27 cellular contexts compared by ENCODE assay signal in genomic region chr1:55010887-55011217, GRCh38. TPM values are rescaled to one million over a fixed set of nuclear protein-coding genes. Genes with fewer than 3 reads are reported as not detected.
DNase-seq lines count a peak whose midpoint lies in the region; ATAC-seq and TF ChIP-seq lines count a peak whose summit lies in the region.
"Had no signal": no experiment of that assay in that cellular context is flagged by ENCODE, and none has a peak within 500 bp of the region (broad histone marks: within the 10 kb centered on the region; RNA-seq: fewer than 3 reads in every experiment).

No MANE protein-coding gene starts in this region.

- no peak overlapping the region for H3K9ac ChIP-seq in neural progenitor cell

- H3K9me3 ChIP-seq in RWPE2 (ENCODE audit: severe bottlenecking) (no peaks in the 10 kb centered on the region), neural progenitor cell (ENCODE audit: low read depth) (no peaks in the 10 kb centered on the region)
- H3K9me3 ChIP-seq: Caco-2, testis had no signal

- H4K20me1 ChIP-seq in neural progenitor cell (ENCODE audit: low read depth), result no peaks in the 10 kb centered on the region

- DNase-seq in H7 (peak; percentile 81), RWPE2 (ENCODE audit: low spot score) (peak; percentile 26), epithelial cell of proximal tubule (ENCODE audit: low read depth) (no peak), neural progenitor cell (ENCODE audit: low spot score) (no peak), NCI-H1092 (lab: John Stamatoyannopoulos, UW) (no peak), AG20443 (ENCODE audit: low spot score) (no peak)
- no peak for DNase-seq in activated CD4-positive, CD25-positive, alpha-beta regulatory T cell treated with anti-CD3 and anti-CD28 coated beads, Interleukin-2, amount 50 U/mL, for 72 hours
- DNase-seq: Caco-2; central memory CD4-positive, alpha-beta T cell; dermis blood vessel endothelial cell; DMS79; GF-D8; Kasumi-1; NCI-H146; NCI-H2107; PC-9; SHP77; stimulated activated CD4-positive, alpha-beta T cell treated with anti-CD3 and anti-CD28 coated beads, Interleukin-4, amount 100 ng/mL, for 4 hours; stimulated activated naive B cell treated with anti-CD40 and anti-IgM and Interleukin-4, amounts not matched to agents 10 μg/mL and 1 μg/mL and 100 μg/mL, for 72 hours; testis; WERI-Rb-1 had no signal

- H3K27me3 ChIP-seq in H7 (ENCODE audit: control insufficient read depth, insufficient read depth, low read length) (no peaks in the 10 kb centered on the region; the same call in 1 of the 2 replicates), RWPE2 (ENCODE audit: insufficient read depth, poor library complexity, severe bottlenecking) (no peaks in the 10 kb centered on the region), neural progenitor cell (no peaks in the 10 kb centered on the region)
- H3K27me3 ChIP-seq: testis had no signal

- H3K4me1 ChIP-seq in RWPE2 (ENCODE audit: insufficient read depth, poor library complexity, severe bottlenecking) (peaks cover 10% of the 10 kb centered on the region), neural progenitor cell (no peaks in the 10 kb centered on the region)
- H3K4me1 ChIP-seq: Caco-2, testis had no signal

- TF ChIP-seq CTCF in RWPE2 (IDR thresholded peaks at IDR 0.05; ENCODE audit: poor library complexity, severe bottlenecking) (no peak), epithelial cell of proximal tubule (conservative IDR thresholded peaks at IDR 0.05; ENCODE audit: low read depth, low read length) (peak; percentile 8), neural progenitor cell (IDR thresholded peaks at IDR 0.05) (peak; percentile 37)

- H3K27me3 Mint-ChIP-seq in neural progenitor cell (ENCODE audit: insufficient read depth, low read depth), result peaks cover 16% of the 10 kb centered on the region

- no peaks in the 10 kb centered on the region for H3K36me3 ChIP-seq in H7 (replicated peaks; ENCODE audit: control insufficient read depth, insufficient read depth, low read length)
- no peaks in the 10 kb centered on the region for H3K36me3 ChIP-seq in RWPE2 (ENCODE audit: low read depth)
- no peaks in the 10 kb centered on the region for H3K36me3 ChIP-seq in neural progenitor cell
- H3K36me3 ChIP-seq: WERI-Rb-1 had no signal

- no peaks in the 10 kb centered on the region for H3F3A ChIP-seq in neural progenitor cell (ENCODE audit: low read depth)

- no peak for ATAC-seq in RWPE2 (ENCODE audit: low read depth)
- ATAC-seq: sciatic nerve; stimulated activated naive B cell treated with anti-CD40 and anti-IgM and Interleukin-4, amounts not matched to agents 10 μg/mL and 1 μg/mL and 100 μg/mL, for 72 hours had no signal

- H3K79me2 ChIP-seq in neural progenitor cell (ENCODE audit: low read depth), result no peaks in the 10 kb centered on the region

- no peaks in the 10 kb centered on the region for H3K36me3 Mint-ChIP-seq in neural progenitor cell
- H3K36me3 Mint-ChIP-seq: activated naive CD8-positive, alpha-beta T cell; stimulated activated naive B cell treated with anti-CD40 and anti-IgM and Interleukin-4, amounts not matched to agents 10 μg/mL and 1 μg/mL and 100 μg/mL, for 72 hours had no signal

- peaks cover 7% of the 10 kb centered on the region for H3K9me3 Mint-ChIP-seq in neural progenitor cell

- no peak overlapping the region for H3K4me3 Mint-ChIP-seq in neural progenitor cell
- H3K4me3 Mint-ChIP-seq: activated naive CD8-positive, alpha-beta T cell; stimulated activated naive B cell treated with anti-CD40 and anti-IgM and Interleukin-4, amounts not matched to agents 10 μg/mL and 1 μg/mL and 100 μg/mL, for 72 hours had no signal

- no peaks in the 10 kb centered on the region for H3K4me1 Mint-ChIP-seq in neural progenitor cell
- H3K4me1 Mint-ChIP-seq: stimulated activated naive B cell treated with anti-CD40 and anti-IgM and Interleukin-4, amounts not matched to agents 10 μg/mL and 1 μg/mL and 100 μg/mL, for 72 hours had no signal

- no peak overlapping the region for H3K4me2 ChIP-seq in neural progenitor cell
- H3K4me2 ChIP-seq: PC-9 had no signal

- H2AFZ ChIP-seq in neural progenitor cell (replicated peaks), result no peak overlapping the region
- H2AFZ ChIP-seq: PC-9 had no signal

- no peak overlapping the region for H3K27ac Mint-ChIP-seq in neural progenitor cell
- H3K27ac Mint-ChIP-seq: activated naive CD8-positive, alpha-beta T cell; stimulated activated naive B cell treated with anti-CD40 and anti-IgM and Interleukin-4, amounts not matched to agents 10 μg/mL and 1 μg/mL and 100 μg/mL, for 72 hours had no signal

- H3K4me3 ChIP-seq in H7 (ENCODE audit: insufficient read depth, low read depth, low read length) (no peak overlapping the region), RWPE2 (ENCODE audit: severe bottlenecking) (no peak overlapping the region), epithelial cell of proximal tubule (ENCODE audit: low read depth, low read length) (no peak overlapping the region), neural progenitor cell (no peak overlapping the region)
- H3K4me3 ChIP-seq: PC-9, testis had no signal

- no peak overlapping the region for H3K27ac ChIP-seq in RWPE2 (ENCODE audit: poor library complexity, severe bottlenecking)
- H3K27ac ChIP-seq in neural progenitor cell, result no peak overlapping the region
- H3K27ac ChIP-seq: C4-2B, HL-60, PC-9, testis, WERI-Rb-1 had no signal

RNA-seq across cellular contexts. Expression of gene BSND, which starts 12.1 kb away (rescaled TPM):
- 0.30 and 0.62 TPM in 2 replicates for total RNA-seq in H7 (2014; rRNA removed; shearing (Covaris generic))
- total RNA-seq in epithelial cell of proximal tubule (not detected in 2 replicates), neural progenitor cell (ENCODE audit: low replicate concordance) (not detected in 2 replicates)
- total RNA-seq: Caco-2, dermis blood vessel endothelial cell, glomerular endothelial cell, lung microvascular endothelial cell, sciatic nerve had no signal

RNA-seq across cellular contexts. Expression of gene PCSK9, which starts 28.5 kb away (rescaled TPM):
- total RNA-seq in H7 (2014; rRNA removed; shearing (Covaris generic)), result 103 and 171 TPM in 2 replicates
- 1.1 and 21.7 TPM in 2 replicates for total RNA-seq in epithelial cell of proximal tubule
- total RNA-seq in neural progenitor cell (ENCODE audit: low replicate concordance), result 4.5 and 13.7 TPM in 2 replicates
- total RNA-seq: dermis blood vessel endothelial cell, lung microvascular endothelial cell had no signal

RNA-seq across cellular contexts. Expression of gene TMEM61, which starts 30.4 kb away (rescaled TPM):
- total RNA-seq in H7 (2014; rRNA removed; shearing (Covaris generic)), result 1.0 and 1.8 TPM in 2 replicates
- 0.14 TPM in 1 of 2 replicates, not detected in the other for total RNA-seq in epithelial cell of proximal tubule
- total RNA-seq in neural progenitor cell (ENCODE audit: low replicate concordance), result not detected in 2 replicates
- total RNA-seq: Caco-2, dermis blood vessel endothelial cell, glomerular endothelial cell, lung microvascular endothelial cell, sciatic nerve had no signal

Comparison
In these comparisons a context has a peak if more than half of its experiments do, and no peak if none do; other contexts are left out.
1. DNase-seq: peak in H7 (single experiment) and RWPE2 (single experiment); none in epithelial cell of proximal tubule (single experiment), neural progenitor cell (single experiment), NCI-H1092 (single experiment), AG20443 (single experiment) and activated CD4-positive, CD25-positive, alpha-beta regulatory T cell treated with anti-CD3 and anti-CD28 coated beads, Interleukin-2, amount 50 U/mL, for 72 hours (single experiment).